ENCODE assay signal across 1 cellular context in the genomic region with DNA sequence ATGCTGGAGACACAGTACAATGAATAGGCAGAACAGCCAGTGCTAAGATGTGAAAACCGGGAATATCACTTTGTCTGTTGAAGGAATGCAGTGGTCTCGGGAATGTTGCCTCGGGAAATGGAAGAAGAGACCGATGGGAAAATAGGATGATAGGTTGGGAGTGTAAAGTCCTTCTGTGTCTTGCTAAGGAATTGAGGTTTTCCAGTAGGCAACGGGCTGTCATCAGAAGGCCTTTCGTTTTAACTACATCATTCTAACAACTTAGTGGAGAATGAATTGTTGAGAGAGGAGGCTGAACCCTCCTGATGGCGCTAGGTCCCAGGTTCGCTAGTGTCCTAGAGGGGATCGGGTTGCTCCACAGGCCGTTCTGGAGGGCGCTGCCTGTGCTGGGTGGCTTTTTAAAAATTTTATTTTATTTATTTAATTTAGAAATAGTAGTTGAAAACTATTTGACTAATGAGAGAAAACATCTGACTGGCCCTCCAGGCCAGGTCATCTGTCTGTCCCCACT.
A peak's percentile ranks its signal among the peaks of the same experiment; 100 is the strongest.
TF ChIP-seq lines count a peak whose summit lies in the region.

No MANE protein-coding gene starts in this region.

TF ChIP-seq in K562, 482 proteins besides CTCF, POLR2A, EP300 and RAD21 (continued from another document):
- no peak for TF ChIP-seq ZNF263 (CRISPR knock-in tag; IDR thresholded peaks at IDR 0.05; ENCODE audit: borderline replicate concordance)
- TF ChIP-seq ZNF316 (IDR thresholded peaks at IDR 0.05) = peak; percentile 63
- TF ChIP-seq, protein P1, sequence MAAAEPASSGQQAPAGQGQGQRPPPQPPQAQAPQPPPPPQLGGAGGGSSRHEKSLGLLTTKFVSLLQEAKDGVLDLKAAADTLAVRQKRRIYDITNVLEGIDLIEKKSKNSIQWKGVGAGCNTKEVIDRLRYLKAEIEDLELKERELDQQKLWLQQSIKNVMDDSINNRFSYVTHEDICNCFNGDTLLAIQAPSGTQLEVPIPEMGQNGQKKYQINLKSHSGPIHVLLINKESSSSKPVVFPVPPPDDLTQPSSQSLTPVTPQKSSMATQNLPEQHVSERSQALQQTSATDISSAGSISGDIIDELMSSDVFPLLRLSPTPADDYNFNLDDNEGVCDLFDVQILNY (CRISPR knock-in tag; IDR thresholded peaks at IDR 0.05) = no peak
- TF ChIP-seq NR0B1 (IDR thresholded peaks at IDR 0.05; ENCODE audit: partially characterized antibody) = no peak
- TF ChIP-seq RBM15 (IDR thresholded peaks at IDR 0.05; ENCODE audit: insufficient read depth, low read length) = no peak
- no peak for TF ChIP-seq ZNF561 (CRISPR knock-in tag; conservative IDR thresholded peaks at IDR 0.05)
- no peak for TF ChIP-seq TSC22D4 (tag; IDR thresholded peaks at IDR 0.05)
- no peak for TF ChIP-seq RBM25 (IDR thresholded peaks at IDR 0.05; ENCODE audit: low read depth, low read length, severe bottlenecking)
- TF ChIP-seq THRAP3 (IDR thresholded peaks at IDR 0.05; ENCODE audit: borderline replicate concordance) = no peak
- no peak for TF ChIP-seq ZNF707 (CRISPR knock-in tag; conservative IDR thresholded peaks at IDR 0.05)
- TF ChIP-seq ZNF324 (CRISPR knock-in tag; IDR thresholded peaks at IDR 0.05) = no peak
- TF ChIP-seq MLLT1 (IDR thresholded peaks at IDR 0.05) = peak; percentile 37 to 39; a peak in 2 of 4 replicates
- no peak for TF ChIP-seq POLR2G (IDR thresholded peaks at IDR 0.05; ENCODE audit: low read depth, low read length)
- TF ChIP-seq, protein P2, sequence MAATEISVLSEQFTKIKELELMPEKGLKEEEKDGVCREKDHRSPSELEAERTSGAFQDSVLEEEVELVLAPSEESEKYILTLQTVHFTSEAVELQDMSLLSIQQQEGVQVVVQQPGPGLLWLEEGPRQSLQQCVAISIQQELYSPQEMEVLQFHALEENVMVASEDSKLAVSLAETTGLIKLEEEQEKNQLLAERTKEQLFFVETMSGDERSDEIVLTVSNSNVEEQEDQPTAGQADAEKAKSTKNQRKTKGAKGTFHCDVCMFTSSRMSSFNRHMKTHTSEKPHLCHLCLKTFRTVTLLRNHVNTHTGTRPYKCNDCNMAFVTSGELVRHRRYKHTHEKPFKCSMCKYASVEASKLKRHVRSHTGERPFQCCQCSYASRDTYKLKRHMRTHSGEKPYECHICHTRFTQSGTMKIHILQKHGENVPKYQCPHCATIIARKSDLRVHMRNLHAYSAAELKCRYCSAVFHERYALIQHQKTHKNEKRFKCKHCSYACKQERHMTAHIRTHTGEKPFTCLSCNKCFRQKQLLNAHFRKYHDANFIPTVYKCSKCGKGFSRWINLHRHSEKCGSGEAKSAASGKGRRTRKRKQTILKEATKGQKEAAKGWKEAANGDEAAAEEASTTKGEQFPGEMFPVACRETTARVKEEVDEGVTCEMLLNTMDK (IDR thresholded peaks at IDR 0.05; ENCODE audit: borderline replicate concordance, insufficient read depth, low read depth, low read length, poor library complexity, severe bottlenecking) = no peak
- no peak for TF ChIP-seq ETV5 (CRISPR knock-in tag; IDR thresholded peaks at IDR 0.05; ENCODE audit: low read depth)
- TF ChIP-seq ZNF3 (CRISPR knock-in tag; IDR thresholded peaks at IDR 0.05) = no peak
- 0 out of 4 replicates have a peak, but pooled peaks of 1 of the 2 experiments have one; percentile 36 for TF ChIP-seq ARNT (IDR thresholded peaks at IDR 0.05)
- TF ChIP-seq ZNF224 (CRISPR knock-in tag; IDR thresholded peaks at IDR 0.05) = no peak
- peak; percentile 51 for TF ChIP-seq C11orf30 (IDR thresholded peaks at IDR 0.05; ENCODE audit: low read depth)
- peak; percentile 48; the same call in 1 of the 2 replicates for TF ChIP-seq NFE2 (IDR thresholded peaks at IDR 0.05; ENCODE audit: low read depth)
- TF ChIP-seq MAFK (IDR thresholded peaks at IDR 0.05; ENCODE audit: low read length) = peak; percentile 28; the same call in 1 of the 2 replicates
- TF ChIP-seq, protein P3, sequence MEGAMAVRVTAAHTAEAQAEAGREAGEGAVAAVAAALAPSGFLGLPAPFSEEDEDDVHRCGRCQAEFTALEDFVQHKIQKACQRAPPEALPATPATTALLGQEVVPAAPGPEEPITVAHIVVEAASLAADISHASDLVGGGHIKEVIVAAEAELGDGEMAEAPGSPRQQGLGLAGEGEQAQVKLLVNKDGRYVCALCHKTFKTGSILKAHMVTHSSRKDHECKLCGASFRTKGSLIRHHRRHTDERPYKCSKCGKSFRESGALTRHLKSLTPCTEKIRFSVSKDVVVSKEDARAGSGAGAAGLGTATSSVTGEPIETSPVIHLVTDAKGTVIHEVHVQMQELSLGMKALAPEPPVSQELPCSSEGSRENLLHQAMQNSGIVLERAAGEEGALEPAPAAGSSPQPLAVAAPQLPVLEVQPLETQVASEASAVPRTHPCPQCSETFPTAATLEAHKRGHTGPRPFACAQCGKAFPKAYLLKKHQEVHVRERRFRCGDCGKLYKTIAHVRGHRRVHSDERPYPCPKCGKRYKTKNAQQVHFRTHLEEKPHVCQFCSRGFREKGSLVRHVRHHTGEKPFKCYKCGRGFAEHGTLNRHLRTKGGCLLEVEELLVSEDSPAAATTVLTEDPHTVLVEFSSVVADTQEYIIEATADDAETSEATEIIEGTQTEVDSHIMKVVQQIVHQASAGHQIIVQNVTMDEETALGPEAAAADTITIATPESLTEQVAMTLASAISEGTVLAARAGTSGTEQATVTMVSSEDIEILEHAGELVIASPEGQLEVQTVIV (CRISPR knock-in tag; IDR thresholded peaks at IDR 0.05; ENCODE audit: borderline replicate concordance) = no peak
- no peak for TF ChIP-seq BRD4 (IDR thresholded peaks at IDR 0.05)
- TF ChIP-seq CBX5 (IDR thresholded peaks at IDR 0.05; ENCODE audit: borderline replicate concordance, low read depth) = no peak
- no peak for TF ChIP-seq MCM7 (IDR thresholded peaks at IDR 0.05)
- no peak for TF ChIP-seq MYC (IDR thresholded peaks at IDR 0.05; ENCODE audit: low read depth, low read length)
- no peak for TF ChIP-seq MYC (CRISPR knock-in tag; IDR thresholded peaks at IDR 0.05; ENCODE audit: borderline replicate concordance, low read depth)
- TF ChIP-seq BRF2 (IDR thresholded peaks at IDR 0.05; ENCODE audit: borderline replicate concordance, insufficient read depth, insufficient read length) = no peak
- no peak for TF ChIP-seq MEF2A (IDR thresholded peaks at IDR 0.05; ENCODE audit: control insufficient read depth, low read depth, low read length)
- TF ChIP-seq TAL1 (IDR thresholded peaks at IDR 0.05) = no peak
- TF ChIP-seq, protein P4, sequence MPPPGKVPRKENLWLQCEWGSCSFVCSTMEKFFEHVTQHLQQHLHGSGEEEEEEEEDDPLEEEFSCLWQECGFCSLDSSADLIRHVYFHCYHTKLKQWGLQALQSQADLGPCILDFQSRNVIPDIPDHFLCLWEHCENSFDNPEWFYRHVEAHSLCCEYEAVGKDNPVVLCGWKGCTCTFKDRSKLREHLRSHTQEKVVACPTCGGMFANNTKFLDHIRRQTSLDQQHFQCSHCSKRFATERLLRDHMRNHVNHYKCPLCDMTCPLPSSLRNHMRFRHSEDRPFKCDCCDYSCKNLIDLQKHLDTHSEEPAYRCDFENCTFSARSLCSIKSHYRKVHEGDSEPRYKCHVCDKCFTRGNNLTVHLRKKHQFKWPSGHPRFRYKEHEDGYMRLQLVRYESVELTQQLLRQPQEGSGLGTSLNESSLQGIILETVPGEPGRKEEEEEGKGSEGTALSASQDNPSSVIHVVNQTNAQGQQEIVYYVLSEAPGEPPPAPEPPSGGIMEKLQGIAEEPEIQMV (tag; conservative IDR thresholded peaks at IDR 0.05; ENCODE audit: low read depth) = no peak
- TF ChIP-seq ZNF512 (tag; IDR thresholded peaks at IDR 0.05) = no peak
- TF ChIP-seq BRD9 (IDR thresholded peaks at IDR 0.05; ENCODE audit: low read depth, partially characterized antibody) = no peak
- no peak for TF ChIP-seq ZNF133 (CRISPR knock-in tag; IDR thresholded peaks at IDR 0.05)
- no peak for TF ChIP-seq FOXP1 (CRISPR knock-in tag; IDR thresholded peaks at IDR 0.05)
- TF ChIP-seq, protein P5, sequence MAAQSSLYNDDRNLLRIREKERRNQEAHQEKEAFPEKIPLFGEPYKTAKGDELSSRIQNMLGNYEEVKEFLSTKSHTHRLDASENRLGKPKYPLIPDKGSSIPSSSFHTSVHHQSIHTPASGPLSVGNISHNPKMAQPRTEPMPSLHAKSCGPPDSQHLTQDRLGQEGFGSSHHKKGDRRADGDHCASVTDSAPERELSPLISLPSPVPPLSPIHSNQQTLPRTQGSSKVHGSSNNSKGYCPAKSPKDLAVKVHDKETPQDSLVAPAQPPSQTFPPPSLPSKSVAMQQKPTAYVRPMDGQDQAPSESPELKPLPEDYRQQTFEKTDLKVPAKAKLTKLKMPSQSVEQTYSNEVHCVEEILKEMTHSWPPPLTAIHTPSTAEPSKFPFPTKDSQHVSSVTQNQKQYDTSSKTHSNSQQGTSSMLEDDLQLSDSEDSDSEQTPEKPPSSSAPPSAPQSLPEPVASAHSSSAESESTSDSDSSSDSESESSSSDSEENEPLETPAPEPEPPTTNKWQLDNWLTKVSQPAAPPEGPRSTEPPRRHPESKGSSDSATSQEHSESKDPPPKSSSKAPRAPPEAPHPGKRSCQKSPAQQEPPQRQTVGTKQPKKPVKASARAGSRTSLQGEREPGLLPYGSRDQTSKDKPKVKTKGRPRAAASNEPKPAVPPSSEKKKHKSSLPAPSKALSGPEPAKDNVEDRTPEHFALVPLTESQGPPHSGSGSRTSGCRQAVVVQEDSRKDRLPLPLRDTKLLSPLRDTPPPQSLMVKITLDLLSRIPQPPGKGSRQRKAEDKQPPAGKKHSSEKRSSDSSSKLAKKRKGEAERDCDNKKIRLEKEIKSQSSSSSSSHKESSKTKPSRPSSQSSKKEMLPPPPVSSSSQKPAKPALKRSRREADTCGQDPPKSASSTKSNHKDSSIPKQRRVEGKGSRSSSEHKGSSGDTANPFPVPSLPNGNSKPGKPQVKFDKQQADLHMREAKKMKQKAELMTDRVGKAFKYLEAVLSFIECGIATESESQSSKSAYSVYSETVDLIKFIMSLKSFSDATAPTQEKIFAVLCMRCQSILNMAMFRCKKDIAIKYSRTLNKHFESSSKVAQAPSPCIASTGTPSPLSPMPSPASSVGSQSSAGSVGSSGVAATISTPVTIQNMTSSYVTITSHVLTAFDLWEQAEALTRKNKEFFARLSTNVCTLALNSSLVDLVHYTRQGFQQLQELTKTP (IDR thresholded peaks at IDR 0.05; ENCODE audit: low read depth in 1 of 2, partially characterized antibody in 2 of 2) = peak in 1 of 2 experiments; percentile 16
- peak; percentile 39; the same call in 1 of the 2 replicates for TF ChIP-seq DPF2 (IDR thresholded peaks at IDR 0.05)
